In the genomic region with DNA sequence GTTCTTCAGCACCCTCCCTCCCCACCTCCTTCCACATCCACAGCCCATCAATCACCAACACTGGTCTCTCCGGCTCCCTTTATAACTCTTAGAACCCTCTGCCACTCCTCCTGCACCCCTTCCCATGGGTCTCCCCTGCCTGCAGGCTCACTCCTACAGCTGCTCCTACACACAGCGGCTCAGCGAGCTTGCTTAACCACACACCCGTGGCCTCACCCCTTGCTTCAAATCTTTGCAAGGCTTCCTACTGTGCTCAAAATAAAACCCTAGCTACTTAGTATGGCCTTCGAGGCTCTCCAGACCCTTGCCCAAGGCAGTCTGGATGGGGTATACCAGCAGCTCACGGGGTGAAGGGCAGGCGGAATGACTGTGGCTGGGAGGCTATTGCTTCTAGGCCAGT, we compare ENCODE assay signal across 30 cellular contexts.
DNase-seq lines count a peak whose midpoint lies in the region; ATAC-seq and TF ChIP-seq lines count a peak whose summit lies in the region.
"Had no signal": no experiment of that assay in that cellular context is flagged by ENCODE, and none has a peak within 500 bp of the region (broad histone marks: within the 10 kb centered on the region; RNA-seq: fewer than 3 reads in every experiment).

No MANE protein-coding gene starts in this region.

- H3K27me3 ChIP-seq in GM23338 (ENCODE audit: insufficient read depth): no peaks in the 10 kb centered on the region
- peaks cover 0 to 2% (median 0%) of the 10 kb centered on the region in 4 donors for H3K27me3 ChIP-seq in esophagus muscularis mucosa
- H3K27me3 ChIP-seq in mesendoderm (ENCODE audit: insufficient read depth, low read length, poor library complexity): no peaks in the 10 kb centered on the region
- H3K27me3 ChIP-seq in sigmoid colon: no peaks in the 10 kb centered on the region
- H3K27me3 ChIP-seq: MG63 had no signal

- no peaks in the 10 kb centered on the region for H3K9me3 Mint-ChIP-seq in GM23338
- H3K9me3 Mint-ChIP-seq: activated naive CD4-positive, alpha-beta T cell treated with anti-CD3 and anti-CD28 coated beads for 36 hours; H9; memory B cell had no signal

- no peak overlapping the region for H2AK5ac ChIP-seq in mesendoderm (ENCODE audit: low read length)

- ATAC-seq in GM23338: peak; percentile 54
- ATAC-seq: activated CD8-positive, alpha-beta T cell treated with anti-CD3 and anti-CD28 coated beads, Interleukin-2, amount 10 ng/mL, durations not matched to agents 7 days and 5 days; PC-3 had no signal

- H3K4me2 ChIP-seq in GM23338 (no peak overlapping the region), mesendoderm (ENCODE audit: low read length) (no peak overlapping the region)
- H3K4me2 ChIP-seq: smooth muscle cell had no signal

- H3K4me3 Mint-ChIP-seq in GM23338: no peak overlapping the region
- H3K4me3 Mint-ChIP-seq: activated CD8-positive, alpha-beta T cell treated with anti-CD3 and anti-CD28 coated beads, Interleukin-2, amount 10 ng/mL, durations not matched to agents 7 days and 5 days; activated naive CD4-positive, alpha-beta T cell treated with anti-CD3 and anti-CD28 coated beads for 36 hours; B cell; H9; memory B cell had no signal

- TF ChIP-seq POLR2A in esophagus muscularis mucosa (IDR thresholded peaks at IDR 0.05; ENCODE audit: low read depth): no peak
- no peak for TF ChIP-seq POLR2A in sigmoid colon (IDR thresholded peaks at IDR 0.05)

- H2BK15ac ChIP-seq in mesendoderm (replicated peaks; ENCODE audit: low read depth): no peak overlapping the region

- no peaks in the 10 kb centered on the region for H3K9me2 ChIP-seq in GM23338 (ENCODE audit: insufficient read depth)

- H3K36me3 ChIP-seq in GM23338 (ENCODE audit: insufficient read depth): no peaks in the 10 kb centered on the region
- H3K36me3 ChIP-seq in esophagus muscularis mucosa: no peaks in the 10 kb centered on the region
- no peaks in the 10 kb centered on the region for H3K36me3 ChIP-seq in mesendoderm (ENCODE audit: control insufficient read depth, insufficient read depth, low read length)
- H3K36me3 ChIP-seq in sigmoid colon: no peaks in the 10 kb centered on the region
- H3K36me3 ChIP-seq: MG63, stomach, WERI-Rb-1 had no signal

- no peak overlapping the region for H3K4ac ChIP-seq in mesendoderm (ENCODE audit: low read depth, low read length)

- H3K36me3 Mint-ChIP-seq in GM23338 (ENCODE audit: low read depth): no peaks in the 10 kb centered on the region
- H3K36me3 Mint-ChIP-seq: memory B cell, naive B cell had no signal

- H3K27ac Mint-ChIP-seq in GM23338: no peak overlapping the region
- H3K27ac Mint-ChIP-seq: activated CD8-positive, alpha-beta T cell treated with anti-CD3 and anti-CD28 coated beads, Interleukin-2, amount 10 ng/mL, durations not matched to agents 7 days and 5 days; activated naive CD4-positive, alpha-beta T cell treated with anti-CD3 and anti-CD28 coated beads for 36 hours; B cell; memory B cell had no signal

- H2AFZ ChIP-seq in GM23338: peak overlapping the region; percentile 91

- WGBS in esophagus muscularis mucosa: 49% methylated on average over 4 of the region's 7 CpGs
- WGBS in mesendoderm (ENCODE audit: extremely low coverage, insufficient coverage, low lambda C conversion rate): no CpG with 5 or more reads among the region's 7 CpGs
- 77 to 82% methylated on average over 7 of the region's 7 CpGs for WGBS in sigmoid colon, 2 donors

- H3K79me2 ChIP-seq in GM23338 (replicated peaks; ENCODE audit: insufficient read depth) (no peaks in the 10 kb centered on the region), mesendoderm (ENCODE audit: control insufficient read depth, insufficient read depth, low read length) (no peaks in the 10 kb centered on the region)

- H3K27ac ChIP-seq in GM23338 (ENCODE audit: low read depth) (no peak overlapping the region), esophagus muscularis mucosa (replicated peaks in 1 of 4) (peak overlapping the region; percentile 64 to 81 (median 68)), mesendoderm (ENCODE audit: low read depth, low read length) (no peak overlapping the region), sigmoid colon (peak overlapping the region; percentile 71 to 82 (median 78))
- H3K27ac ChIP-seq: HL-60, WERI-Rb-1 had no signal

- TF ChIP-seq EP300 in esophagus muscularis mucosa (IDR thresholded peaks at IDR 0.05) (no peak), sigmoid colon (IDR thresholded peaks at IDR 0.05) (no peak)

- H2BK5ac ChIP-seq in mesendoderm (ENCODE audit: low read length): no peak overlapping the region

- H3K9me3 ChIP-seq in esophagus muscularis mucosa (no peaks in the 10 kb centered on the region), sigmoid colon (no peaks in the 10 kb centered on the region)
- H3K9me3 ChIP-seq: stomach had no signal

- H4K5ac ChIP-seq in mesendoderm (ENCODE audit: low read length): no peak overlapping the region

- H3K18ac ChIP-seq in mesendoderm (ENCODE audit: low read length): no peak overlapping the region

- no peaks in the 10 kb centered on the region for H4K20me1 ChIP-seq in GM23338 (replicated peaks; ENCODE audit: insufficient read depth)

- TF ChIP-seq CTCF in GM23338 (conservative IDR thresholded peaks at IDR 0.05; ENCODE audit: low read depth in 2 of 2) (no peak), esophagus muscularis mucosa (IDR thresholded peaks at IDR 0.05) (no peak), sigmoid colon (IDR thresholded peaks at IDR 0.05) (no peak)

- peak overlapping the region; percentile 11 for H3K56ac ChIP-seq in mesendoderm (ENCODE audit: low read length)

- H4K8ac ChIP-seq in mesendoderm (ENCODE audit: low read depth, low read length): no peak overlapping the region

- H3K4me3 ChIP-seq in GM23338 (no peak overlapping the region), esophagus muscularis mucosa (no peak overlapping the region), mesendoderm (ENCODE audit: low read length) (no peak overlapping the region), sigmoid colon (no peak overlapping the region)
- H3K4me3 ChIP-seq: MG63, smooth muscle cell, stomach had no signal

- H3K23ac ChIP-seq in mesendoderm (ENCODE audit: low read length): no peak overlapping the region

- DNase-seq in GM23338 (ENCODE audit: low spot score): no peak
- DNase-seq in esophagus muscularis mucosa (ENCODE audit: extremely low spot score): no peak
- DNase-seq in mesendoderm: no peak
- no peak for DNase-seq in sigmoid colon
- DNase-seq in stimulated activated CD8-positive, alpha-beta memory T cell treated with anti-CD3 and anti-CD28 coated beads, Interleukin-4, amount 100 ng/mL, for 48 hours: no peak
- no peak for DNase-seq in stimulated activated CD4-positive, alpha-beta T cell treated with anti-CD3 and anti-CD28 coated beads, Interleukin-4, amount 100 ng/mL, for 4 hours
- DNase-seq in DMS79 (lab: John Stamatoyannopoulos, UW): no peak
- no peak for DNase-seq in AG08396 (ENCODE audit: low spot score)
- DNase-seq: activated CD4-positive, alpha-beta T cell treated with anti-CD3 and anti-CD28 coated beads for 4 hours; activated CD8-positive, alpha-beta T cell treated with anti-CD3 and anti-CD28 coated beads, Interleukin-2, amount 10 ng/mL, durations not matched to agents 7 days and 5 days; activated naive CD4-positive, alpha-beta T cell treated with anti-CD3 and anti-CD28 coated beads for 36 hours; amniotic stem cell; H9; KG1; MG63; naive B cell; NCI-H1930; NCI-H526; NK-92 treated with Interleukin-12 subunit alpha and Interleukin-12 subunit beta, amount 100 ng/mL, for 24 hours; occipital lobe; PC-3; SHP77; stimulated activated CD4-positive, alpha-beta T cell treated with anti-CD3 and anti-CD28 coated beads, Interleukin-1b, Interleukin-23, amount 100 ng/mL, for 48 hours; stomach; trophoblast cell; WERI-Rb-1 had no signal

- intact Hi-C loops in esophagus muscularis mucosa (cut with DNase I): no loop called here
- intact Hi-C loops in sigmoid colon (cut with DNase I): no loop called here

- H3F3A ChIP-seq in GM23338 (replicated peaks; ENCODE audit: low read depth): no peaks in the 10 kb centered on the region

- H3K27me3 Mint-ChIP-seq in GM23338 (ENCODE audit: insufficient read depth, low read depth, poor library complexity): peaks cover 6% of the 10 kb centered on the region

- no peaks in the 10 kb centered on the region for H3K79me1 ChIP-seq in mesendoderm (ENCODE audit: low read length)

- H3K9ac ChIP-seq in mesendoderm (ENCODE audit: low read length): no peak overlapping the region

- no peak overlapping the region for H2BK120ac ChIP-seq in mesendoderm (ENCODE audit: low read depth, low read length)

- H3K4me1 Mint-ChIP-seq in GM23338: peaks cover 2% of the 10 kb centered on the region; the same call in 2 of the 3 replicates
- H3K4me1 Mint-ChIP-seq: B cell, memory B cell, naive B cell had no signal

- no peaks in the 10 kb centered on the region for H3K4me1 ChIP-seq in GM23338 (ENCODE audit: insufficient read depth)
- H3K4me1 ChIP-seq in esophagus muscularis mucosa: peaks cover 24 to 77% (median 76%) of the 10 kb centered on the region in 4 donors
- H3K4me1 ChIP-seq in mesendoderm (ENCODE audit: control insufficient read depth, low read depth, low read length): no peaks in the 10 kb centered on the region
- peaks cover 0 to 56% (median 48%) of the 10 kb centered on the region in 4 donors for H3K4me1 ChIP-seq in sigmoid colon

TF ChIP-seq in GM23338, 12 proteins besides CTCF, POLR2A, EP300 and RAD21 (continues in another document):
- no peak for TF ChIP-seq ZNF114 (CRISPR knock-in tag; IDR thresholded peaks at IDR 0.05)
- no peak for TF ChIP-seq CREB1 (CRISPR knock-in tag; IDR thresholded peaks at IDR 0.05; ENCODE audit: low read depth)
- TF ChIP-seq STAT1 (IDR thresholded peaks at IDR 0.05; ENCODE audit: unreplicated experiment): no peak
- TF ChIP-seq, protein P1, sequence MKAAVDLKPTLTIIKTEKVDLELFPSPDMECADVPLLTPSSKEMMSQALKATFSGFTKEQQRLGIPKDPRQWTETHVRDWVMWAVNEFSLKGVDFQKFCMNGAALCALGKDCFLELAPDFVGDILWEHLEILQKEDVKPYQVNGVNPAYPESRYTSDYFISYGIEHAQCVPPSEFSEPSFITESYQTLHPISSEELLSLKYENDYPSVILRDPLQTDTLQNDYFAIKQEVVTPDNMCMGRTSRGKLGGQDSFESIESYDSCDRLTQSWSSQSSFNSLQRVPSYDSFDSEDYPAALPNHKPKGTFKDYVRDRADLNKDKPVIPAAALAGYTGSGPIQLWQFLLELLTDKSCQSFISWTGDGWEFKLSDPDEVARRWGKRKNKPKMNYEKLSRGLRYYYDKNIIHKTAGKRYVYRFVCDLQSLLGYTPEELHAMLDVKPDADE (IDR thresholded peaks at IDR 0.05): no peak
- TF ChIP-seq JUNB (IDR thresholded peaks at IDR 0.05; ENCODE audit: unreplicated experiment): no peak
- TF ChIP-seq ZNF331 (CRISPR knock-in tag; IDR thresholded peaks at IDR 0.05; ENCODE audit: low read depth): no peak
- no peak for TF ChIP-seq EZH2phosphoT487 (IDR thresholded peaks at IDR 0.05; ENCODE audit: unreplicated experiment)
- no peak for TF ChIP-seq NANOG (IDR thresholded peaks at IDR 0.05; ENCODE audit: borderline replicate concordance)
- no peak for TF ChIP-seq EZH2 (IDR thresholded peaks at IDR 0.05; ENCODE audit: low read depth, unreplicated experiment)

Comparison
In these comparisons a context has a peak if more than half of its experiments do, and no peak if none do; other contexts are left out.
1. H3K27ac ChIP-seq: peak in esophagus muscularis mucosa (4 of 4) and sigmoid colon (4 of 4); none in GM23338 (single experiment) and mesendoderm (single experiment).